In the genomic region with DNA sequence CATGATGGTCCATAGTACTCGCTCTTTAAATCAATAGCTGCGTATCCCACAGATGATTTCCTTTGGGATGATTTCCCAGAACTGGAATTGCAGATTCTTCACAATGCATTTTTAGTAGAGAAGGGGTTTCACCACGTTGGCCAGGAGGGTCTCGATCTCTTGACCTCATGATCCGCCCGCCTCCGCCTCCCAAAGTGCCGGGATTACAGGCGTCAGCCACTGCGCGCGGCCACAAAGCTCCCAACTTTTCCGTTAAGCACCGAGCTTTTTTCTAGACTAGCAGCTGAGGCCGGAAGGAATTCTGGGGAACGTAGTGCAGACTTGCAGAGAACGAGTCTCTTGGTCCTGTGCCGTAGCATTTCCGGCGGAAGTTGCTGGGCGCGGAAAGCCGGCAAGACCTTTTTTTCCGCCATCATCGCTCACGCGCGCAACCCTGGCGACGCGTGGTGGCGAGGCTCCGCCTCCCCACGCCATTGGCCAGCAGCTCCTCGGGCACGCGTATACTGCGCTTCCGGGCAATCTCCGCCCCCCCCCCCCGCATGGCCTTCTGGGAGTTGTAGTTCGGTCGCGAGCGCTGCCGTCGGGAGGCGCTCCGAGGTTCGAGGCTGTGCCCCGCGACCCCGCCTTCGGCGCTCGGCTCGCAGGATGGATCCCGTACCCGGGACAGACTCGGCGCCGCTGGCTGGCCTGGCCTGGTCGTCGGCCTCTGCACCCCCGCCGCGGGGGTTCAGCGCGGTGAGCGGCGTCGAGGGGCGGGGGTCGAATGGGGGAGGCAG, we compare ENCODE assay signal across 1 cellular context.
TF ChIP-seq lines count a peak whose summit lies in the region.

A gene (plus strand): TSS at position 557 of the 776 bp plus-strand sequence. CDS start 89 bp downstream, at position 646.

TF ChIP-seq in HepG2, 621 proteins besides CTCF, POLR2A, EP300 and RAD21 (continued from another document and continues in another):
- TF ChIP-seq, protein P1, sequence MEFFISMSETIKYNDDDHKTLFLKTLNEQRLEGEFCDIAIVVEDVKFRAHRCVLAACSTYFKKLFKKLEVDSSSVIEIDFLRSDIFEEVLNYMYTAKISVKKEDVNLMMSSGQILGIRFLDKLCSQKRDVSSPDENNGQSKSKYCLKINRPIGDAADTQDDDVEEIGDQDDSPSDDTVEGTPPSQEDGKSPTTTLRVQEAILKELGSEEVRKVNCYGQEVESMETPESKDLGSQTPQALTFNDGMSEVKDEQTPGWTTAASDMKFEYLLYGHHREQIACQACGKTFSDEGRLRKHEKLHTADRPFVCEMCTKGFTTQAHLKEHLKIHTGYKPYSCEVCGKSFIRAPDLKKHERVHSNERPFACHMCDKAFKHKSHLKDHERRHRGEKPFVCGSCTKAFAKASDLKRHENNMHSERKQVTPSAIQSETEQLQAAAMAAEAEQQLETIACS (CRISPR knock-in tag; IDR thresholded peaks at IDR 0.05): peak; percentile 89
- TF ChIP-seq CHD2 (IDR thresholded peaks at IDR 0.05; ENCODE audit: low read depth, low read length): no peak
- TF ChIP-seq, protein P2, sequence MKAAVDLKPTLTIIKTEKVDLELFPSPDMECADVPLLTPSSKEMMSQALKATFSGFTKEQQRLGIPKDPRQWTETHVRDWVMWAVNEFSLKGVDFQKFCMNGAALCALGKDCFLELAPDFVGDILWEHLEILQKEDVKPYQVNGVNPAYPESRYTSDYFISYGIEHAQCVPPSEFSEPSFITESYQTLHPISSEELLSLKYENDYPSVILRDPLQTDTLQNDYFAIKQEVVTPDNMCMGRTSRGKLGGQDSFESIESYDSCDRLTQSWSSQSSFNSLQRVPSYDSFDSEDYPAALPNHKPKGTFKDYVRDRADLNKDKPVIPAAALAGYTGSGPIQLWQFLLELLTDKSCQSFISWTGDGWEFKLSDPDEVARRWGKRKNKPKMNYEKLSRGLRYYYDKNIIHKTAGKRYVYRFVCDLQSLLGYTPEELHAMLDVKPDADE (CRISPR knock-in tag; IDR thresholded peaks at IDR 0.05): no peak
- TF ChIP-seq ZC3H13 (CRISPR knock-in tag; IDR thresholded peaks at IDR 0.05): no peak
- peak; percentile 83 for TF ChIP-seq HOXD1 (CRISPR knock-in tag; IDR thresholded peaks at IDR 0.05)
- TF ChIP-seq PLRG1 (conservative IDR thresholded peaks at IDR 0.05): no peak
- TF ChIP-seq, protein P3, sequence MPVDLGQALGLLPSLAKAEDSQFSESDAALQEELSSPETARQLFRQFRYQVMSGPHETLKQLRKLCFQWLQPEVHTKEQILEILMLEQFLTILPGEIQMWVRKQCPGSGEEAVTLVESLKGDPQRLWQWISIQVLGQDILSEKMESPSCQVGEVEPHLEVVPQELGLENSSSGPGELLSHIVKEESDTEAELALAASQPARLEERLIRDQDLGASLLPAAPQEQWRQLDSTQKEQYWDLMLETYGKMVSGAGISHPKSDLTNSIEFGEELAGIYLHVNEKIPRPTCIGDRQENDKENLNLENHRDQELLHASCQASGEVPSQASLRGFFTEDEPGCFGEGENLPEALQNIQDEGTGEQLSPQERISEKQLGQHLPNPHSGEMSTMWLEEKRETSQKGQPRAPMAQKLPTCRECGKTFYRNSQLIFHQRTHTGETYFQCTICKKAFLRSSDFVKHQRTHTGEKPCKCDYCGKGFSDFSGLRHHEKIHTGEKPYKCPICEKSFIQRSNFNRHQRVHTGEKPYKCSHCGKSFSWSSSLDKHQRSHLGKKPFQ (CRISPR knock-in tag; IDR thresholded peaks at IDR 0.05; ENCODE audit: insufficient replicate concordance): no peak
- peak; percentile 46; the same call in 1 of the 2 replicates for TF ChIP-seq HDAC2 (CRISPR knock-in tag; IDR thresholded peaks at IDR 0.05)
- TF ChIP-seq ZNF234 (CRISPR knock-in tag; conservative IDR thresholded peaks at IDR 0.05): no peak
- TF ChIP-seq ZNF530 (CRISPR knock-in tag; IDR thresholded peaks at IDR 0.05; ENCODE audit: low read depth): no peak
- TF ChIP-seq ZNF350 (CRISPR knock-in tag; IDR thresholded peaks at IDR 0.05; ENCODE audit: borderline replicate concordance, low read depth): peak; percentile 62; the same call in 1 of the 2 replicates
- TF ChIP-seq ZNF556 (CRISPR knock-in tag; IDR thresholded peaks at IDR 0.05; ENCODE audit: borderline replicate concordance): peak; percentile 75; the same call in 1 of the 2 replicates
- TF ChIP-seq PCBP2 (optimal IDR thresholded peaks at IDR 0.05; ENCODE audit: low read depth, low read length, poor library complexity, severe bottlenecking): no peak
- 0 out of 2 replicates have a peak, but pooled peaks have one; percentile 15 for TF ChIP-seq ONECUT2 (CRISPR knock-in tag; IDR thresholded peaks at IDR 0.05)
- no peak for TF ChIP-seq ZSCAN29 (CRISPR knock-in tag; conservative IDR thresholded peaks at IDR 0.05)
- TF ChIP-seq ZNF670 (CRISPR knock-in tag; IDR thresholded peaks at IDR 0.05; ENCODE audit: borderline replicate concordance): peak; percentile 77
- no peak for TF ChIP-seq SMC3 (IDR thresholded peaks at IDR 0.05; ENCODE audit: low read length)
- peak; percentile 44; the same call in 1 of the 2 replicates for TF ChIP-seq SRY (CRISPR knock-in tag; IDR thresholded peaks at IDR 0.05)
- peak; percentile 91 for TF ChIP-seq ELF3 (CRISPR knock-in tag; IDR thresholded peaks at IDR 0.05)
- TF ChIP-seq STAG1 (CRISPR knock-in tag; IDR thresholded peaks at IDR 0.05): no peak
- peak; percentile 85 for TF ChIP-seq GATAD1 (CRISPR knock-in tag; IDR thresholded peaks at IDR 0.05)
- TF ChIP-seq KDM3A (CRISPR knock-in tag; IDR thresholded peaks at IDR 0.05; ENCODE audit: low read depth): peak; percentile 20
- TF ChIP-seq, protein P4, sequence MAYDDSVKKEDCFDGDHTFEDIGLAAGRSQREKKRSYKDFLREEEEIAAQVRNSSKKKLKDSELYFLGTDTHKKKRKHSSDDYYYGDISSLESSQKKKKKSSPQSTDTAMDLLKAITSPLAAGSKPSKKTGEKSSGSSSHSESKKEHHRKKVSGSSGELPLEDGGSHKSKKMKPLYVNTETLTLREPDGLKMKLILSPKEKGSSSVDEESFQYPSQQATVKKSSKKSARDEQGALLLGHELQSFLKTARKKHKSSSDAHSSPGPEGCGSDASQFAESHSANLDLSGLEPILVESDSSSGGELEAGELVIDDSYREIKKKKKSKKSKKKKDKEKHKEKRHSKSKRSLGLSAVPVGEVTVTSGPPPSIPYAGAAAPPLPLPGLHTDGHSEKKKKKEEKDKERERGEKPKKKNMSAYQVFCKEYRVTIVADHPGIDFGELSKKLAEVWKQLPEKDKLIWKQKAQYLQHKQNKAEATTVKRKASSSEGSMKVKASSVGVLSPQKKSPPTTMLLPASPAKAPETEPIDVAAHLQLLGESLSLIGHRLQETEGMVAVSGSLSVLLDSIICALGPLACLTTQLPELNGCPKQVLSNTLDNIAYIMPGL (CRISPR knock-in tag; IDR thresholded peaks at IDR 0.05; ENCODE audit: borderline replicate concordance in 1 of 2, low read depth in 1 of 2): peak in 1 of 2 experiments; percentile 83; a peak in 3 of 4 replicates
- peak; percentile 21 for TF ChIP-seq ZNF883 (CRISPR knock-in tag; IDR thresholded peaks at IDR 0.05; ENCODE audit: not compliant biosample characterization)
- peak; percentile 63 for TF ChIP-seq ASH2L (IDR thresholded peaks at IDR 0.05; ENCODE audit: insufficient read length, low read depth, low read length)
- TF ChIP-seq GABPB1 (CRISPR knock-in tag; IDR thresholded peaks at IDR 0.05): peak; percentile 99
- TF ChIP-seq, protein P5, sequence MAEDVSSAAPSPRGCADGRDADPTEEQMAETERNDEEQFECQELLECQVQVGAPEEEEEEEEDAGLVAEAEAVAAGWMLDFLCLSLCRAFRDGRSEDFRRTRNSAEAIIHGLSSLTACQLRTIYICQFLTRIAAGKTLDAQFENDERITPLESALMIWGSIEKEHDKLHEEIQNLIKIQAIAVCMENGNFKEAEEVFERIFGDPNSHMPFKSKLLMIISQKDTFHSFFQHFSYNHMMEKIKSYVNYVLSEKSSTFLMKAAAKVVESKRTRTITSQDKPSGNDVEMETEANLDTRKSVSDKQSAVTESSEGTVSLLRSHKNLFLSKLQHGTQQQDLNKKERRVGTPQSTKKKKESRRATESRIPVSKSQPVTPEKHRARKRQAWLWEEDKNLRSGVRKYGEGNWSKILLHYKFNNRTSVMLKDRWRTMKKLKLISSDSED (CRISPR knock-in tag; IDR thresholded peaks at IDR 0.05): no peak
- TF ChIP-seq TP53 (CRISPR knock-in tag; conservative IDR thresholded peaks at IDR 0.05): no peak
- TF ChIP-seq BCL6 (CRISPR knock-in tag; IDR thresholded peaks at IDR 0.05): no peak
- TF ChIP-seq, protein P6, sequence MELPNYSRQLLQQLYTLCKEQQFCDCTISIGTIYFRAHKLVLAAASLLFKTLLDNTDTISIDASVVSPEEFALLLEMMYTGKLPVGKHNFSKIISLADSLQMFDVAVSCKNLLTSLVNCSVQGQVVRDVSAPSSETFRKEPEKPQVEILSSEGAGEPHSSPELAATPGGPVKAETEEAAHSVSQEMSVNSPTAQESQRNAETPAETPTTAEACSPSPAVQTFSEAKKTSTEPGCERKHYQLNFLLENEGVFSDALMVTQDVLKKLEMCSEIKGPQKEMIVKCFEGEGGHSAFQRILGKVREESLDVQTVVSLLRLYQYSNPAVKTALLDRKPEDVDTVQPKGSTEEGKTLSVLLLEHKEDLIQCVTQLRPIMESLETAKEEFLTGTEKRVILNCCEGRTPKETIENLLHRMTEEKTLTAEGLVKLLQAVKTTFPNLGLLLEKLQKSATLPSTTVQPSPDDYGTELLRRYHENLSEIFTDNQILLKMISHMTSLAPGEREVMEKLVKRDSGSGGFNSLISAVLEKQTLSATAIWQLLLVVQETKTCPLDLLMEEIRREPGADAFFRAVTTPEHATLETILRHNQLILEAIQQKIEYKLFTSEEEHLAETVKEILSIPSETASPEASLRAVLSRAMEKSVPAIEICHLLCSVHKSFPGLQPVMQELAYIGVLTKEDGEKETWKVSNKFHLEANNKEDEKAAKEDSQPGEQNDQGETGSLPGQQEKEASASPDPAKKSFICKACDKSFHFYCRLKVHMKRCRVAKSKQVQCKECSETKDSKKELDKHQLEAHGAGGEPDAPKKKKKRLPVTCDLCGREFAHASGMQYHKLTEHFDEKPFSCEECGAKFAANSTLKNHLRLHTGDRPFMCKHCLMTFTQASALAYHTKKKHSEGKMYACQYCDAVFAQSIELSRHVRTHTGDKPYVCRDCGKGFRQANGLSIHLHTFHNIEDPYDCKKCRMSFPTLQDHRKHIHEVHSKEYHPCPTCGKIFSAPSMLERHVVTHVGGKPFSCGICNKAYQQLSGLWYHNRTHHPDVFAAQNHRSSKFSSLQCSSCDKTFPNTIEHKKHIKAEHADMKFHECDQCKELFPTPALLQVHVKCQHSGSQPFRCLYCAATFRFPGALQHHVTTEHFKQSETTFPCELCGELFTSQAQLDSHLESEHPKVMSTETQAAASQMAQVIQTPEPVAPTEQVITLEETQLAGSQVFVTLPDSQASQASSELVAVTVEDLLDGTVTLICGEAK (IDR thresholded peaks at IDR 0.05): peak; percentile 92
- TF ChIP-seq, protein P6 (CRISPR knock-in tag; IDR thresholded peaks at IDR 0.05): no peak; the same call in 1 of the 2 replicates
- TF ChIP-seq TRIM24 (CRISPR knock-in tag; IDR thresholded peaks at IDR 0.05): no peak
- TF ChIP-seq MTF1 (CRISPR knock-in tag; IDR thresholded peaks at IDR 0.05): no peak
- TF ChIP-seq TMF1 (CRISPR knock-in tag; IDR thresholded peaks at IDR 0.05; ENCODE audit: low read depth): no peak
- TF ChIP-seq, protein P7, sequence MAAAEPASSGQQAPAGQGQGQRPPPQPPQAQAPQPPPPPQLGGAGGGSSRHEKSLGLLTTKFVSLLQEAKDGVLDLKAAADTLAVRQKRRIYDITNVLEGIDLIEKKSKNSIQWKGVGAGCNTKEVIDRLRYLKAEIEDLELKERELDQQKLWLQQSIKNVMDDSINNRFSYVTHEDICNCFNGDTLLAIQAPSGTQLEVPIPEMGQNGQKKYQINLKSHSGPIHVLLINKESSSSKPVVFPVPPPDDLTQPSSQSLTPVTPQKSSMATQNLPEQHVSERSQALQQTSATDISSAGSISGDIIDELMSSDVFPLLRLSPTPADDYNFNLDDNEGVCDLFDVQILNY (CRISPR knock-in tag; conservative IDR thresholded peaks at IDR 0.05): 0 out of 2 replicates have a peak, but pooled peaks have one; percentile 40
- no peak for TF ChIP-seq ZNF724P (CRISPR knock-in tag; IDR thresholded peaks at IDR 0.05; ENCODE audit: borderline replicate concordance)
- no peak for TF ChIP-seq MAFF (IDR thresholded peaks at IDR 0.05; ENCODE audit: low read depth, low read length)
- TF ChIP-seq TARDBP (CRISPR knock-in tag; IDR thresholded peaks at IDR 0.05): peak; percentile 94
- TF ChIP-seq SMAD1 (CRISPR knock-in tag; IDR thresholded peaks at IDR 0.05; ENCODE audit: borderline replicate concordance, low read depth): 0 out of 2 replicates have a peak, but pooled peaks have one; percentile 68
- TF ChIP-seq, protein P8, sequence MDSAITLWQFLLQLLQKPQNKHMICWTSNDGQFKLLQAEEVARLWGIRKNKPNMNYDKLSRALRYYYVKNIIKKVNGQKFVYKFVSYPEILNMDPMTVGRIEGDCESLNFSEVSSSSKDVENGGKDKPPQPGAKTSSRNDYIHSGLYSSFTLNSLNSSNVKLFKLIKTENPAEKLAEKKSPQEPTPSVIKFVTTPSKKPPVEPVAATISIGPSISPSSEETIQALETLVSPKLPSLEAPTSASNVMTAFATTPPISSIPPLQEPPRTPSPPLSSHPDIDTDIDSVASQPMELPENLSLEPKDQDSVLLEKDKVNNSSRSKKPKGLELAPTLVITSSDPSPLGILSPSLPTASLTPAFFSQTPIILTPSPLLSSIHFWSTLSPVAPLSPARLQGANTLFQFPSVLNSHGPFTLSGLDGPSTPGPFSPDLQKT (CRISPR knock-in tag; IDR thresholded peaks at IDR 0.05; ENCODE audit: borderline replicate concordance): peak; percentile 63; the same call in 1 of the 2 replicates
- TF ChIP-seq ZFY (CRISPR knock-in tag; IDR thresholded peaks at IDR 0.05): peak; percentile 58; the same call in 1 of the 2 replicates
- no peak for TF ChIP-seq CEBPB (IDR thresholded peaks at IDR 0.05; ENCODE audit: borderline replicate concordance, low read depth, low read length)
- no peak for TF ChIP-seq NFIC (IDR thresholded peaks at IDR 0.05; ENCODE audit: low read length)
